ENCODE assay signal across 8 cellular contexts in genomic region chr5:963673-964531, GRCh38. TPM values are rescaled to one million over a fixed set of nuclear protein-coding genes. Genes with fewer than 3 reads are reported as not detected.
A peak's percentile ranks its signal among the peaks of the same experiment; 100 is the strongest.
DNase-seq lines count a peak whose midpoint lies in the region; ATAC-seq and TF ChIP-seq lines count a peak whose summit lies in the region.

No MANE protein-coding gene starts in this region.

- no peaks in the 10 kb centered on the region for H3K9me3 ChIP-seq in upper lobe of right lung
- H3K9me3 ChIP-seq in testis, result no peaks in the 10 kb centered on the region

- H3K4me1 ChIP-seq in ACC112 (ENCODE audit: control insufficient read depth, insufficient read depth, low read length, unreplicated experiment) (peaks cover 11% of the 10 kb centered on the region), upper lobe of right lung (peaks cover 7% of the 10 kb centered on the region), testis (peaks cover 7% of the 10 kb centered on the region), GM23338 (ENCODE audit: insufficient read depth) (no peaks in the 10 kb centered on the region)

- no peak overlapping the region for H3K4me2 ChIP-seq in GM23338

- H2AFZ ChIP-seq in ACC112 (ENCODE audit: low read length, unreplicated experiment) (no peak overlapping the region), GM23338 (no peak overlapping the region)

- no peaks in the 10 kb centered on the region for H3K4me1 Mint-ChIP-seq in GM23338

- TF ChIP-seq CTCF in upper lobe of right lung (IDR thresholded peaks at IDR 0.05), result no peak
- TF ChIP-seq CTCF in testis (IDR thresholded peaks at IDR 0.05), result no peak
- no peak for TF ChIP-seq CTCF in GM23338 (conservative IDR thresholded peaks at IDR 0.05; ENCODE audit: low read depth in 2 of 2)

- H3K9me2 ChIP-seq in GM23338 (ENCODE audit: insufficient read depth), result no peaks in the 10 kb centered on the region

- no peak overlapping the region for H3K4me3 Mint-ChIP-seq in GM23338

- H3K27ac ChIP-seq in ACC112 (ENCODE audit: low read depth, low read length), result no peak overlapping the region
- peak overlapping the region; percentile 80 for H3K27ac ChIP-seq in upper lobe of right lung
- no peak overlapping the region for H3K27ac ChIP-seq in testis
- H3K27ac ChIP-seq in GM23338 (ENCODE audit: low read depth), result no peak overlapping the region

- peaks cover 9% of the 10 kb centered on the region for H3K27me3 Mint-ChIP-seq in GM23338 (ENCODE audit: insufficient read depth, low read depth, poor library complexity)

- H3K9me3 Mint-ChIP-seq in GM23338, result no peaks in the 10 kb centered on the region

- H3K36me3 Mint-ChIP-seq in GM23338 (ENCODE audit: low read depth), result no peaks in the 10 kb centered on the region

- H3K36me3 ChIP-seq in ACC112 (ENCODE audit: insufficient read depth, low read length) (no peaks in the 10 kb centered on the region), upper lobe of right lung (no peaks in the 10 kb centered on the region), testis (ENCODE audit: low read depth, missing control alignments) (no peaks in the 10 kb centered on the region), GM23338 (ENCODE audit: insufficient read depth) (no peaks in the 10 kb centered on the region)

- TF ChIP-seq POLR2A in testis (IDR thresholded peaks at IDR 0.05), result no peak

- intact Hi-C loops in upper lobe of right lung (cut with DNase I), result no loop called here
- intact Hi-C loops in testis (cut with DNase I; ENCODE audit: low total_unique reads), result no loop called here

- DNase-seq in activated CD8-positive, alpha-beta memory T cell treated with anti-CD3 and anti-CD28 coated beads for 48 hours (ENCODE audit: low read depth in 2 of 3, low spot score in 2 of 3), result peak in 2 of 3 experiments; percentile 18 to 38
- DNase-seq in hepatic stellate cell (ENCODE audit: low spot score) (peak; percentile 52), upper lobe of right lung (no peak), testis (no peak), GM23338 (ENCODE audit: low spot score) (no peak)

- peaks cover 59% of the 10 kb centered on the region for H3K27me3 ChIP-seq in ACC112 (ENCODE audit: insufficient read depth, low read length)
- H3K27me3 ChIP-seq in upper lobe of right lung, result peaks cover 23% of the 10 kb centered on the region
- H3K27me3 ChIP-seq in testis, result no peaks in the 10 kb centered on the region
- H3K27me3 ChIP-seq in GM23338 (ENCODE audit: insufficient read depth), result no peaks in the 10 kb centered on the region

- H4K20me1 ChIP-seq in GM23338 (replicated peaks; ENCODE audit: insufficient read depth), result no peaks in the 10 kb centered on the region

- ATAC-seq in GM19372 (IDR thresholded peaks at IDR 0.05; ENCODE audit: low read depth, unreplicated experiment) (peak; percentile 56), HG03457 (IDR thresholded peaks at IDR 0.05; ENCODE audit: unreplicated experiment) (peak; percentile 50), upper lobe of right lung (peak; percentile 44), GM23338 (no peak)

- WGBS in testis, 2 donors, result 47 to 64% methylated on average over 14 to 31 of the region's 31 CpGs

- H3K4me3 ChIP-seq in ACC112 (ENCODE audit: low read depth, low read length), result peak overlapping the region; percentile 3; the same call in 1 of the 2 replicates
- H3K4me3 ChIP-seq in upper lobe of right lung, result peak overlapping the region; percentile 26
- H3K4me3 ChIP-seq in testis, result no peak overlapping the region
- no peak overlapping the region for H3K4me3 ChIP-seq in GM23338

- H3F3A ChIP-seq in GM23338 (replicated peaks; ENCODE audit: low read depth), result no peaks in the 10 kb centered on the region

- H3K27ac Mint-ChIP-seq in GM23338, result no peak overlapping the region

- H3K79me2 ChIP-seq in ACC112 (ENCODE audit: control insufficient read depth, insufficient read depth, low read length, unreplicated experiment) (no peaks in the 10 kb centered on the region), GM23338 (replicated peaks; ENCODE audit: insufficient read depth) (no peaks in the 10 kb centered on the region)

TF ChIP-seq in GM23338, 12 proteins besides CTCF, POLR2A, EP300 and RAD21:
- TF ChIP-seq, protein P1, sequence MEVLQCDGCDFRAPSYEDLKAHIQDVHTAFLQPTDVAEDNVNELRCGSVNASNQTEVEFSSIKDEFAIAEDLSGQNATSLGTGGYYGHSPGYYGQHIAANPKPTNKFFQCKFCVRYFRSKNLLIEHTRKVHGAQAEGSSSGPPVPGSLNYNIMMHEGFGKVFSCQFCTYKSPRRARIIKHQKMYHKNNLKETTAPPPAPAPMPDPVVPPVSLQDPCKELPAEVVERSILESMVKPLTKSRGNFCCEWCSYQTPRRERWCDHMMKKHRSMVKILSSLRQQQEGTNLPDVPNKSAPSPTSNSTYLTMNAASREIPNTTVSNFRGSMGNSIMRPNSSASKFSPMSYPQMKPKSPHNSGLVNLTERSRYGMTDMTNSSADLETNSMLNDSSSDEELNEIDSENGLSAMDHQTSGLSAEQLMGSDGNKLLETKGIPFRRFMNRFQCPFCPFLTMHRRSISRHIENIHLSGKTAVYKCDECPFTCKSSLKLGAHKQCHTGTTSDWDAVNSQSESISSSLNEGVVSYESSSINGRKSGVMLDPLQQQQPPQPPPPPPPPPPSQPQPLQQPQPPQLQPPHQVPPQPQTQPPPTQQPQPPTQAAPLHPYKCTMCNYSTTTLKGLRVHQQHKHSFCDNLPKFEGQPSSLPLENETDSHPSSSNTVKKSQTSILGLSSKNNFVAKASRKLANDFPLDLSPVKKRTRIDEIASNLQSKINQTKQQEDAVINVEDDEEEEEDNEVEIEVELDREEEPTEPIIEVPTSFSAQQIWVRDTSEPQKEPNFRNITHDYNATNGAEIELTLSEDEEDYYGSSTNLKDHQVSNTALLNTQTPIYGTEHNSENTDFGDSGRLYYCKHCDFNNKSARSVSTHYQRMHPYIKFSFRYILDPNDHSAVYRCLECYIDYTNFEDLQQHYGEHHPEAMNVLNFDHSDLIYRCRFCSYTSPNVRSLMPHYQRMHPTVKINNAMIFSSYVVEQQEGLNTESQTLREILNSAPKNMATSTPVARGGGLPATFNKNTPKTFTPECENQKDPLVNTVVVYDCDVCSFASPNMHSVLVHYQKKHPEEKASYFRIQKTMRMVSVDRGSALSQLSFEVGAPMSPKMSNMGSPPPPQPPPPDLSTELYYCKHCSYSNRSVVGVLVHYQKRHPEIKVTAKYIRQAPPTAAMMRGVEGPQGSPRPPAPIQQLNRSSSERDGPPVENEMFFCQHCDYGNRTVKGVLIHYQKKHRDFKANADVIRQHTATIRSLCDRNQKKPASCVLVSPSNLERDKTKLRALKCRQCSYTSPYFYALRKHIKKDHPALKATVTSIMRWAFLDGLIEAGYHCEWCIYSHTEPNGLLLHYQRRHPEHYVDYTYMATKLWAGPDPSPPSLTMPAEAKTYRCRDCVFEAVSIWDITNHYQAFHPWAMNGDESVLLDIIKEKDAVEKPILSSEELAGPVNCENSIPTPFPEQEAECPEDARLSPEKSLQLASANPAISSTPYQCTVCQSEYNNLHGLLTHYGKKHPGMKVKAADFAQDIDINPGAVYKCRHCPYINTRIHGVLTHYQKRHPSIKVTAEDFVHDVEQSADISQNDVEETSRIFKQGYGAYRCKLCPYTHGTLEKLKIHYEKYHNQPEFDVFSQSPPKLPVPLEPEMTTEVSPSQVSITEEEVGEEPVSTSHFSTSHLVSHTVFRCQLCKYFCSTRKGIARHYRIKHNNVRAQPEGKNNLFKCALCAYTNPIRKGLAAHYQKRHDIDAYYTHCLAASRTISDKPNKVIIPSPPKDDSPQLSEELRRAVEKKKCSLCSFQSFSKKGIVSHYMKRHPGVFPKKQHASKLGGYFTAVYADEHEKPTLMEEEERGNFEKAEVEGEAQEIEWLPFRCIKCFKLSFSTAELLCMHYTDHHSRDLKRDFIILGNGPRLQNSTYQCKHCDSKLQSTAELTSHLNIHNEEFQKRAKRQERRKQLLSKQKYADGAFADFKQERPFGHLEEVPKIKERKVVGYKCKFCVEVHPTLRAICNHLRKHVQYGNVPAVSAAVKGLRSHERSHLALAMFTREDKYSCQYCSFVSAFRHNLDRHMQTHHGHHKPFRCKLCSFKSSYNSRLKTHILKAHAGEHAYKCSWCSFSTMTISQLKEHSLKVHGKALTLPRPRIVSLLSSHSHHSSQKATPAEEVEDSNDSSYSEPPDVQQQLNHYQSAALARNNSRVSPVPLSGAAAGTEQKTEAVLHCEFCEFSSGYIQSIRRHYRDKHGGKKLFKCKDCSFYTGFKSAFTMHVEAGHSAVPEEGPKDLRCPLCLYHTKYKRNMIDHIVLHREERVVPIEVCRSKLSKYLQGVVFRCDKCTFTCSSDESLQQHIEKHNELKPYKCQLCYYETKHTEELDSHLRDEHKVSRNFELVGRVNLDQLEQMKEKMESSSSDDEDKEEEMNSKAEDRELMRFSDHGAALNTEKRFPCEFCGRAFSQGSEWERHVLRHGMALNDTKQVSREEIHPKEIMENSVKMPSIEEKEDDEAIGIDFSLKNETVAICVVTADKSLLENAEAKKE (CRISPR knock-in tag; IDR thresholded peaks at IDR 0.05), result no peak
- TF ChIP-seq, protein P2, sequence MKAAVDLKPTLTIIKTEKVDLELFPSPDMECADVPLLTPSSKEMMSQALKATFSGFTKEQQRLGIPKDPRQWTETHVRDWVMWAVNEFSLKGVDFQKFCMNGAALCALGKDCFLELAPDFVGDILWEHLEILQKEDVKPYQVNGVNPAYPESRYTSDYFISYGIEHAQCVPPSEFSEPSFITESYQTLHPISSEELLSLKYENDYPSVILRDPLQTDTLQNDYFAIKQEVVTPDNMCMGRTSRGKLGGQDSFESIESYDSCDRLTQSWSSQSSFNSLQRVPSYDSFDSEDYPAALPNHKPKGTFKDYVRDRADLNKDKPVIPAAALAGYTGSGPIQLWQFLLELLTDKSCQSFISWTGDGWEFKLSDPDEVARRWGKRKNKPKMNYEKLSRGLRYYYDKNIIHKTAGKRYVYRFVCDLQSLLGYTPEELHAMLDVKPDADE (IDR thresholded peaks at IDR 0.05), result no peak
- no peak for TF ChIP-seq NANOG (IDR thresholded peaks at IDR 0.05; ENCODE audit: borderline replicate concordance)

RNA-seq across cellular contexts. Expression of gene NKD2, which starts 44.7 kb away (rescaled TPM):
- total RNA-seq in upper lobe of right lung, result 64.4 TPM
- 10 to 100 TPM; 31.6 to 42.1 TPM for total RNA-seq in testis
- 16.5 TPM for polyA plus RNA-seq in testis (ENCODE audit: insufficient read depth, low read depth, low replicate concordance)
- 7.3 and 9.0 TPM in 2 replicates for total RNA-seq in GM23338 (2014; rRNA removed; shearing (Covaris generic))
- polyA plus RNA-seq in GM23338 (2016; fragmentation: Nextera tagmentation; extraction: Ambion mirVana), result 10.0 and 11.9 TPM in 2 replicates

Comparison
In these comparisons a context has a peak if more than half of its experiments do, and no peak if none do; other contexts are left out.
1. H3K4me3 ChIP-seq: peak in ACC112 (single experiment) and upper lobe of right lung (single experiment); none in testis (0 of 2) and GM23338 (single experiment).
2. DNase-seq: peak in activated CD8-positive, alpha-beta memory T cell treated with anti-CD3 and anti-CD28 coated beads for 48 hours (2 of 3) and hepatic stellate cell (single experiment); none in upper lobe of right lung (single experiment), testis (single experiment) and GM23338 (single experiment).